Comparison of ENCODE assay signal across 1 cellular context in genomic region chr3:140242818-140243276, GRCh38.
TF ChIP-seq lines count a peak whose summit lies in the region.

No MANE protein-coding gene starts in this region.

TF ChIP-seq in HEK293, 187 proteins besides CTCF, POLR2A, EP300 and RAD21 (continued from another document):
- TF ChIP-seq ZNF670 (tag by site-specific recombination; IDR thresholded peaks at IDR 0.05; ENCODE audit: low read depth): no peak
- TF ChIP-seq ZNF585B (tag by site-specific recombination; IDR thresholded peaks at IDR 0.05): no peak
- TF ChIP-seq ZFP41 (tag by site-specific recombination; IDR thresholded peaks at IDR 0.05; ENCODE audit: borderline replicate concordance): no peak
- TF ChIP-seq ZNF600 (tag by site-specific recombination; IDR thresholded peaks at IDR 0.05): peak; percentile 65
- TF ChIP-seq ZNF571 (tag by site-specific recombination; IDR thresholded peaks at IDR 0.05): no peak
- TF ChIP-seq PRDM10 (tag by site-specific recombination; IDR thresholded peaks at IDR 0.05): 0 out of 2 replicates have a peak, but pooled peaks have one; percentile 20
- TF ChIP-seq PATZ1 (tag by site-specific recombination; IDR thresholded peaks at IDR 0.05): 0 out of 2 replicates have a peak, but pooled peaks have one; percentile 35
- peak; percentile 97 for TF ChIP-seq SP7 (tag by site-specific recombination; IDR thresholded peaks at IDR 0.05)
- no peak for TF ChIP-seq KLF7 (tag by site-specific recombination; IDR thresholded peaks at IDR 0.05; ENCODE audit: borderline replicate concordance)
- TF ChIP-seq ZNF449 (tag by site-specific recombination; IDR thresholded peaks at IDR 0.05): no peak
- TF ChIP-seq ZNF10 (tag by site-specific recombination; IDR thresholded peaks at IDR 0.05): no peak
- TF ChIP-seq ZSCAN4 (tag by site-specific recombination; IDR thresholded peaks at IDR 0.05): no peak
- TF ChIP-seq ZNF362 (tag by site-specific recombination; IDR thresholded peaks at IDR 0.05): no peak
- TF ChIP-seq SCRT2 (tag by site-specific recombination; IDR thresholded peaks at IDR 0.05): peak; percentile 73
- no peak for TF ChIP-seq EGR2 (tag by site-specific recombination; IDR thresholded peaks at IDR 0.05; ENCODE audit: low read depth)
